20 cellular contexts compared by ENCODE assay signal in the genomic region with DNA sequence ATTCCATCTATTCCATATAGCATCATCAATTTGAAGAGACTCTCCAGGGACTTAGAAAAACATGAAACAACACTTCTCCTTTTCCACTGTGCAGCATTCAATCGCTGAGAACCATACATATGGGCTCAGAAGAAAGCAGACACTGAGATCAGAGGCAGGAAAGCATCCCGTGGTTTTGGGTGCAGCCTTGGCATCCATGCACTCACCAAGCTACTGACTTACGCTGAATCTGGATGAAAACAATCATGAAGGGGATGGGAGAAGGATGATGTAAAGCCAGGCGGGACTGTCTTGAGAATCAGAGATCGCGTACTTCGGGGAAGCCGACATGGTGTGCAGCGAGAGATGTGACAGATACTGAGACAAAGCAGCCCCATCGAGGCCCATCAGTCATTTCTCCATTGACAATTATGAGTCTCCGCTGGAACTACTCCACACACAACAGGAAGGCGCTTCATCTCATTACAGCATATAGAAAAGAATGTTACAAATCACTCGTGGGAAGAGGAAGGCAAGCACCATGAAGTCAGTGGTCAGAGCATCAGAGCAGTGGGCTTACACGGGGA. TPM values are rescaled to one million over a fixed set of nuclear protein-coding genes. Genes with fewer than 3 reads are reported as not detected.
DNase-seq lines count a peak whose midpoint lies in the region; FAIRE-seq and TF ChIP-seq lines count a peak whose summit lies in the region.
"Had no signal": no experiment of that assay in that cellular context is flagged by ENCODE, and none has a peak within 500 bp of the region (broad histone marks: within the 10 kb centered on the region; RNA-seq: fewer than 3 reads in every experiment).

No MANE protein-coding gene starts in this region.

- no peak overlapping the region for H2AFZ ChIP-seq in astrocyte (ENCODE audit: low read depth, low read length)

- peaks cover 48% of the 10 kb centered on the region for H3K4me1 Mint-ChIP-seq in activated CD4-positive, alpha-beta T cell treated with anti-CD3 and anti-CD28 coated beads, Interleukin-2, amount 10 ng/mL, durations not matched to agents 24 days and 14 days
- H3K4me1 Mint-ChIP-seq in astrocyte (ENCODE audit: low read depth, unreplicated experiment) (peaks cover 19% of the 10 kb centered on the region), osteocyte (ENCODE audit: unreplicated experiment) (peaks cover 24% of the 10 kb centered on the region)

- H3K27ac Mint-ChIP-seq in activated CD4-positive, alpha-beta T cell treated with anti-CD3 and anti-CD28 coated beads, Interleukin-2, amount 10 ng/mL, durations not matched to agents 24 days and 14 days: no peak overlapping the region
- peak overlapping the region; percentile 7 for H3K27ac Mint-ChIP-seq in astrocyte (ENCODE audit: unreplicated experiment)
- H3K27ac Mint-ChIP-seq in osteocyte (ENCODE audit: unreplicated experiment): no peak overlapping the region
- H3K27ac Mint-ChIP-seq: B cell; CD4-positive, alpha-beta T cell had no signal

- no peaks in the 10 kb centered on the region for H3K36me3 ChIP-seq in astrocyte (ENCODE audit: insufficient read depth, low read length)

- FAIRE-seq in astrocyte (lab: Jason Lieb, UNC): no peak
- FAIRE-seq: A204.1, D721Med, RCC 7860 had no signal

- POLR2A ChIA-PET in AG04449 (lab: Yijun Ruan, JAX): interaction anchor here (1.0 kb wide), 1 partner anchor 64 kb away, joined by 3 read pairs; no protein-coding TSS in a partner anchor

- H3K9me3 ChIP-seq in astrocyte (ENCODE audit: insufficient read depth, low read depth, low read length): no peaks in the 10 kb centered on the region

- no peak overlapping the region for H3K9ac ChIP-seq in astrocyte (ENCODE audit: low read length)

- peaks cover 4% of the 10 kb centered on the region for H3K9me3 Mint-ChIP-seq in activated CD4-positive, alpha-beta T cell treated with anti-CD3 and anti-CD28 coated beads, Interleukin-2, amount 10 ng/mL, durations not matched to agents 24 days and 14 days
- H3K9me3 Mint-ChIP-seq in astrocyte (ENCODE audit: unreplicated experiment): no peaks in the 10 kb centered on the region
- H3K9me3 Mint-ChIP-seq in osteocyte (ENCODE audit: unreplicated experiment): no peaks in the 10 kb centered on the region

- TF ChIP-seq CTCF in AG04449 (IDR thresholded peaks at IDR 0.05; ENCODE audit: insufficient read depth, low read length, missing control alignments) (no peak), astrocyte (IDR thresholded peaks at IDR 0.05; ENCODE audit: insufficient read depth, low read depth, low read length) (no peak), osteocyte (IDR thresholded peaks at IDR 0.05) (no peak)

- H3K79me2 ChIP-seq in astrocyte (ENCODE audit: insufficient read depth, low read length): peaks cover 24% of the 10 kb centered on the region

- peaks cover 12% of the 10 kb centered on the region for H4K20me1 ChIP-seq in astrocyte (ENCODE audit: insufficient read depth, low read length)

- H3K4me2 ChIP-seq in astrocyte (ENCODE audit: low read length): no peak overlapping the region

- H3K27me3 ChIP-seq in astrocyte (ENCODE audit: insufficient read depth, low read length): no peaks in the 10 kb centered on the region

- intact Hi-C loops in activated CD4-positive, alpha-beta T cell treated with anti-CD3 and anti-CD28 coated beads, Interleukin-2, amount 10 ng/mL, durations not matched to agents 24 days and 14 days (cut with micrococcal nuclease): no loop called here

- peak overlapping the region; percentile 4 for H3K4me3 Mint-ChIP-seq in activated CD4-positive, alpha-beta T cell treated with anti-CD3 and anti-CD28 coated beads, Interleukin-2, amount 10 ng/mL, durations not matched to agents 24 days and 14 days
- no peak overlapping the region for H3K4me3 Mint-ChIP-seq in astrocyte (ENCODE audit: unreplicated experiment)
- H3K4me3 Mint-ChIP-seq in osteocyte (ENCODE audit: unreplicated experiment): no peak overlapping the region
- H3K4me3 Mint-ChIP-seq: B cell; CD4-positive, alpha-beta T cell had no signal

- DNase-seq in activated CD4-positive, alpha-beta T cell treated with anti-CD3 and anti-CD28 coated beads, Interleukin-2, amount 10 ng/mL, durations not matched to agents 24 days and 14 days: no peak
- no peak for DNase-seq in activated CD4-positive, alpha-beta T cell treated with anti-CD3 and anti-CD28 coated beads, Interleukin-2, amount 50 U/mL, for 4 hours
- DNase-seq in AG04449 (ENCODE audit: low read depth, low spot score) (peak; percentile 33), astrocyte (ENCODE audit: low read depth) (peak; percentile 42), retina (peak; percentile 35), NCI-H510A (lab: John Stamatoyannopoulos, UW) (no peak), osteocyte (ENCODE audit: extremely low spot score, unreplicated experiment) (no peak)
- DNase-seq in activated CD4-positive, CD25-positive, alpha-beta regulatory T cell treated with anti-CD3 and anti-CD28 coated beads, Interleukin-2, amount 50 U/mL, for 72 hours: no peak
- DNase-seq: CD4-positive, alpha-beta T cell; DMS79 treated with DMSO at 0.1 percent for 48 hours; GF-D8; Karpas-422; NCI-H1105 treated with DMSO at 0.1 percent for 48 hours; NCI-H187 treated with DMSO at 0.1 percent for 48 hours; NCI-H2171 treated with DMSO at 0.1 percent for 48 hours; NCI-H510A treated with DMSO at 0.1 percent for 48 hours had no signal

- no peak overlapping the region for H3K27ac ChIP-seq in astrocyte (ENCODE audit: low read depth, low read length)

- peaks cover 15% of the 10 kb centered on the region for H3K36me3 Mint-ChIP-seq in activated CD4-positive, alpha-beta T cell treated with anti-CD3 and anti-CD28 coated beads, Interleukin-2, amount 10 ng/mL, durations not matched to agents 24 days and 14 days (ENCODE audit: low read depth)
- H3K36me3 Mint-ChIP-seq in astrocyte (ENCODE audit: low read depth, unreplicated experiment): no peaks in the 10 kb centered on the region
- no peaks in the 10 kb centered on the region for H3K36me3 Mint-ChIP-seq in osteocyte (ENCODE audit: unreplicated experiment)

- peak overlapping the region; percentile 12; the same call in 1 of the 2 replicates for H3K4me3 ChIP-seq in AG04449 (ENCODE audit: low read depth, low read length)
- no peak overlapping the region for H3K4me3 ChIP-seq in astrocyte (ENCODE audit: insufficient read depth, low read depth, low read length)

- H3K27me3 Mint-ChIP-seq in activated CD4-positive, alpha-beta T cell treated with anti-CD3 and anti-CD28 coated beads, Interleukin-2, amount 10 ng/mL, durations not matched to agents 24 days and 14 days: peaks cover 17% of the 10 kb centered on the region
- H3K27me3 Mint-ChIP-seq in astrocyte (ENCODE audit: low read depth, unreplicated experiment): no peaks in the 10 kb centered on the region
- H3K27me3 Mint-ChIP-seq in osteocyte (ENCODE audit: unreplicated experiment): no peaks in the 10 kb centered on the region

- CTCF ChIA-PET in AG04449 (lab: Yijun Ruan, JAX): interaction anchor here (0.7 to 4.8 kb wide), 16 partner anchors 11 to 560 kb away, joined by 3 to 33 read pairs (median 3); no protein-coding TSS in a partner anchor

- H3K4me1 ChIP-seq in astrocyte (ENCODE audit: insufficient read depth, low read length): peaks cover 10% of the 10 kb centered on the region

RNA-seq across cellular contexts. Expression of a gene that starts 2.3 kb away (rescaled TPM):
- 104 and 105 TPM in 2 replicates for total RNA-seq in activated CD4-positive, alpha-beta T cell treated with anti-CD3 and anti-CD28 coated beads, Interleukin-2, amount 10 ng/mL, durations not matched to agents 24 days and 14 days
- total RNA-seq in astrocyte: 17.0 and 17.8 TPM in 2 replicates
- total RNA-seq in osteocyte: 16.7 and 17.7 TPM in 2 replicates

Comparison
In these comparisons a context has a peak if more than half of its experiments do, and no peak if none do; other contexts are left out.
1. DNase-seq: peak in AG04449 (single experiment), astrocyte (single experiment) and retina (single experiment); none in activated CD4-positive, alpha-beta T cell treated with anti-CD3 and anti-CD28 coated beads, Interleukin-2, amount 10 ng/mL, durations not matched to agents 24 days and 14 days (single experiment), activated CD4-positive, alpha-beta T cell treated with anti-CD3 and anti-CD28 coated beads, Interleukin-2, amount 50 U/mL, for 4 hours (0 of 2), NCI-H510A (single experiment), activated CD4-positive, CD25-positive, alpha-beta regulatory T cell treated with anti-CD3 and anti-CD28 coated beads, Interleukin-2, amount 50 U/mL, for 72 hours (single experiment) and osteocyte (single experiment).